Comparison of ENCODE assay signal across 15 cellular contexts in genomic region chr3:57160046-57160730, GRCh38. TPM values are rescaled to one million over a fixed set of nuclear protein-coding genes. Genes with fewer than 3 reads are reported as not detected.
DNase-seq lines count a peak whose midpoint lies in the region; ATAC-seq and TF ChIP-seq lines count a peak whose summit lies in the region.
"Had no signal": no experiment of that assay in that cellular context is flagged by ENCODE, and none has a peak within 500 bp of the region (broad histone marks: within the 10 kb centered on the region; RNA-seq: fewer than 3 reads in every experiment).

No MANE protein-coding gene starts in this region.

- DNase-seq in astrocyte of the hippocampus (ENCODE audit: low read depth, low spot score) = peak; percentile 38
- peak; percentile 45 for DNase-seq in left cardiac atrium
- no peak for DNase-seq in neuronal stem cell (ENCODE audit: low spot score)
- no peak for DNase-seq in GM23248
- no peak for DNase-seq in stimulated activated naive B cell treated with anti-CD40 and anti-IgM and Interleukin-4, amounts not matched to agents 10 μg/mL and 1 μg/mL and 100 μg/mL, for 72 hours
- no peak for DNase-seq in coronary artery (ENCODE audit: low spot score)
- DNase-seq: activated CD4-positive, alpha-beta T cell treated with anti-CD3 and anti-CD28 coated beads, Interleukin-2, amount 10 ng/mL, durations not matched to agents 7 days and 5 days; activated T-cell treated with anti-CD3 and anti-CD28 coated beads, Interleukin-2, amount 50 U/mL, for 4 hours; amniotic stem cell; NCI-H2107; NCI-H748 treated with DMSO at 0.1 percent for 48 hours; SHP77; stimulated activated CD4-positive, alpha-beta T cell treated with anti-CD3 and anti-CD28 coated beads, Interleukin-4, amount 100 ng/mL, for 4 hours had no signal

- H3K9me3 ChIP-seq in BLaER1 = no peaks in the 10 kb centered on the region
- no peaks in the 10 kb centered on the region for H3K9me3 ChIP-seq in neuronal stem cell (replicated peaks in 1 of 2; ENCODE audit: control insufficient read depth in 2 of 2, insufficient read depth in 1 of 2, low read depth in 1 of 2, low read length in 2 of 2)
- no peaks in the 10 kb centered on the region for H3K9me3 ChIP-seq in GM23248 (ENCODE audit: low read depth)

- H3F3A ChIP-seq in GM23248 (ENCODE audit: insufficient read depth) = no peaks in the 10 kb centered on the region

- H4K91ac ChIP-seq in neuronal stem cell (ENCODE audit: low read depth, low read length, poor library complexity) = no peak overlapping the region

- H3K9me2 ChIP-seq in GM23248 (ENCODE audit: insufficient read depth) = no peaks in the 10 kb centered on the region

- no peak overlapping the region for H3K9ac ChIP-seq in BLaER1
- H3K9ac ChIP-seq in neuronal stem cell (ENCODE audit: low read depth, low read length, poor library complexity) = no peak overlapping the region
- no peak overlapping the region for H3K9ac ChIP-seq in GM23248

- H3K36me3 ChIP-seq in BLaER1 = no peaks in the 10 kb centered on the region
- no peaks in the 10 kb centered on the region for H3K36me3 ChIP-seq in neuronal stem cell (replicated peaks in 1 of 2; ENCODE audit: control insufficient read depth in 2 of 2, insufficient read depth in 2 of 2, low read length in 2 of 2)
- no peaks in the 10 kb centered on the region for H3K36me3 ChIP-seq in GM23248 (ENCODE audit: low read depth)

- H3K9me3 Mint-ChIP-seq in stimulated activated naive B cell treated with anti-CD40 and anti-IgM and Interleukin-4, amounts not matched to agents 10 μg/mL and 1 μg/mL and 100 μg/mL, for 72 hours = peaks cover 0 to 2% of the 10 kb centered on the region in 2 donors
- H3K9me3 Mint-ChIP-seq: activated CD4-positive, alpha-beta T cell treated with anti-CD3 and anti-CD28 coated beads, Interleukin-2, amount 10 ng/mL, durations not matched to agents 7 days and 5 days; activated T-cell treated with anti-CD3 and anti-CD28 coated beads, Interleukin-2, amount 50 U/mL, for 4 hours had no signal

- H3K4me3 ChIP-seq in BLaER1 (no peak overlapping the region), neuronal stem cell (ENCODE audit: low read length in 2 of 2) (no peak overlapping the region), GM23248 (no peak overlapping the region), coronary artery (no peak overlapping the region)

- H3K27ac Mint-ChIP-seq in stimulated activated naive B cell treated with anti-CD40 and anti-IgM and Interleukin-4, amounts not matched to agents 10 μg/mL and 1 μg/mL and 100 μg/mL, for 72 hours = no peak overlapping the region
- H3K27ac Mint-ChIP-seq: activated CD4-positive, alpha-beta T cell treated with anti-CD3 and anti-CD28 coated beads, Interleukin-2, amount 10 ng/mL, durations not matched to agents 7 days and 5 days had no signal

- H3K36me3 Mint-ChIP-seq in stimulated activated naive B cell treated with anti-CD40 and anti-IgM and Interleukin-4, amounts not matched to agents 10 μg/mL and 1 μg/mL and 100 μg/mL, for 72 hours = peaks cover 0 to 3% of the 10 kb centered on the region in 2 donors

- H2AK5ac ChIP-seq in neuronal stem cell (ENCODE audit: low read depth, low read length) = no peak overlapping the region

- H3K27me3 Mint-ChIP-seq in stimulated activated naive B cell treated with anti-CD40 and anti-IgM and Interleukin-4, amounts not matched to agents 10 μg/mL and 1 μg/mL and 100 μg/mL, for 72 hours = peaks cover 56 to 78% of the 10 kb centered on the region in 2 donors

- no peak for TF ChIP-seq CTCF in coronary artery (IDR thresholded peaks at IDR 0.05)

- H2BK15ac ChIP-seq in neuronal stem cell (ENCODE audit: low read length) = no peak overlapping the region

- H3K14ac ChIP-seq in neuronal stem cell (ENCODE audit: low read length) = no peak overlapping the region

- peaks cover 14 to 17% of the 10 kb centered on the region in 2 donors for H3K4me1 Mint-ChIP-seq in stimulated activated naive B cell treated with anti-CD40 and anti-IgM and Interleukin-4, amounts not matched to agents 10 μg/mL and 1 μg/mL and 100 μg/mL, for 72 hours

- H3K27ac ChIP-seq in BLaER1 (no peak overlapping the region), neuronal stem cell (replicated peaks; ENCODE audit: low read length) (peak overlapping the region; percentile 50), GM23248 (no peak overlapping the region), coronary artery (peak overlapping the region in 1 of 2 donors; percentile 46)

- H4K20me1 ChIP-seq in BLaER1 = peaks cover 13% of the 10 kb centered on the region; the same call in 1 of the 2 replicates
- H4K20me1 ChIP-seq in GM23248 (ENCODE audit: insufficient read depth) = no peaks in the 10 kb centered on the region

- peaks cover 50% of the 10 kb centered on the region for H3K4me1 ChIP-seq in BLaER1
- peaks cover 44 to 50% of the 10 kb centered on the region in 2 donors for H3K4me1 ChIP-seq in neuronal stem cell (ENCODE audit: control insufficient read depth in 2 of 2, insufficient read depth in 1 of 2, low read depth in 1 of 2, low read length in 2 of 2)
- no peaks in the 10 kb centered on the region for H3K4me1 ChIP-seq in GM23248 (ENCODE audit: insufficient read depth)

- no peak overlapping the region for H4K8ac ChIP-seq in neuronal stem cell (ENCODE audit: low read depth, low read length)

- ATAC-seq in left cardiac atrium (peak in 1 of 2 donors; percentile 67), GM18520 (IDR thresholded peaks at IDR 0.05; ENCODE audit: unreplicated experiment) (no peak)
- ATAC-seq in stimulated activated naive B cell treated with anti-CD40 and anti-IgM and Interleukin-4, amounts not matched to agents 10 μg/mL and 1 μg/mL and 100 μg/mL, for 72 hours (replicated peaks) = no peak
- ATAC-seq: activated T-cell treated with anti-CD3 and anti-CD28 coated beads, Interleukin-2, amount 50 U/mL, for 4 hours had no signal

- H2BK120ac ChIP-seq in neuronal stem cell (ENCODE audit: low read depth, low read length) = no peak overlapping the region

- no CpG with 5 or more reads among the region's 9 CpGs for WGBS in neuronal stem cell (ENCODE audit: extremely low coverage in 2 of 2, insufficient read length in 2 of 2, insufficient replicate concordance in 1 of 2), 2 donors
- WGBS in GM23248 (ENCODE audit: low coverage in 1 of 2, low lambda C conversion rate in 2 of 2, missing lambda C conversion rate in 2 of 2), 2 experiments = 82 to 85% methylated on average over 9 of the region's 9 CpGs

- H3K27me3 ChIP-seq in BLaER1 (peaks cover 44% of the 10 kb centered on the region), neuronal stem cell (ENCODE audit: control insufficient read depth in 3 of 3, insufficient read depth in 3 of 3, low read depth in 1 of 3, low read length in 3 of 3) (no peaks in the 10 kb centered on the region), GM23248 (replicated peaks; ENCODE audit: insufficient read depth) (no peaks in the 10 kb centered on the region)

- no peak overlapping the region for H2AFZ ChIP-seq in neuronal stem cell (ENCODE audit: low read length)
- no peak overlapping the region for H2AFZ ChIP-seq in GM23248

- H3K79me1 ChIP-seq in neuronal stem cell (ENCODE audit: low read depth, low read length) = peaks cover 11% of the 10 kb centered on the region

- H2BK12ac ChIP-seq in neuronal stem cell (ENCODE audit: low read length) = no peak overlapping the region

- H3K23ac ChIP-seq in neuronal stem cell (ENCODE audit: low read depth, low read length, poor library complexity) = no peak overlapping the region

- H3K4ac ChIP-seq in neuronal stem cell (ENCODE audit: low read length) = no peak overlapping the region

- H3K79me2 ChIP-seq in GM23248 (ENCODE audit: insufficient read depth) = no peaks in the 10 kb centered on the region

- intact Hi-C loops in left cardiac atrium (cut with DNase I) = loop anchor here in 1 of 2 donors (5.0 to 10.0 kb wide), 2 partner anchors 55 to 67 kb away; partner anchors contain the start of gene APPL1

- peak overlapping the region; percentile 65 for H3K18ac ChIP-seq in neuronal stem cell (ENCODE audit: low read length)

- H2BK5ac ChIP-seq in neuronal stem cell (ENCODE audit: low read length) = no peak overlapping the region

- H3K4me3 Mint-ChIP-seq in stimulated activated naive B cell treated with anti-CD40 and anti-IgM and Interleukin-4, amounts not matched to agents 10 μg/mL and 1 μg/mL and 100 μg/mL, for 72 hours = no peak overlapping the region
- H3K4me3 Mint-ChIP-seq: activated CD4-positive, alpha-beta T cell treated with anti-CD3 and anti-CD28 coated beads, Interleukin-2, amount 10 ng/mL, durations not matched to agents 7 days and 5 days; activated T-cell treated with anti-CD3 and anti-CD28 coated beads, Interleukin-2, amount 50 U/mL, for 4 hours had no signal

- in situ Hi-C loops in GM23248 (cut with MboI) = no loop called here

- H3K4me2 ChIP-seq in BLaER1 (peak overlapping the region; percentile 84), neuronal stem cell (ENCODE audit: insufficient read depth, low read length, poor library complexity, severe bottlenecking) (no peak overlapping the region), GM23248 (ENCODE audit: unreplicated experiment) (no peak overlapping the region)

RNA-seq across cellular contexts. Expression of gene IL17RD, which starts 5.0 kb away (rescaled TPM):
- 1 to 10 TPM; 3.9 to 5.9 TPM for total RNA-seq in left cardiac atrium
- 38.4 TPM for polyA plus RNA-seq in neuronal stem cell (2013, experiment 1 of 2)
- polyA plus RNA-seq in neuronal stem cell (2013, experiment 2 of 2) = 37.6 TPM
- total RNA-seq in GM23248 (2014; rRNA removed; shearing (Covaris generic)) = 0.76 and 1.2 TPM in 2 replicates
- polyA plus RNA-seq in GM23248 (2016; fragmentation: Nextera tagmentation; extraction: Ambion mirVana) = 0.34 and 0.42 TPM in 2 replicates
- total RNA-seq: activated CD4-positive, alpha-beta T cell treated with anti-CD3 and anti-CD28 coated beads, Interleukin-2, amount 10 ng/mL, durations not matched to agents 7 days and 5 days had no signal

RNA-seq across cellular contexts. Expression of gene HESX1, which starts 39.6 kb away (rescaled TPM):
- under 1 TPM in 1 of 2 donors, not detected in 1; 0.56 TPM for total RNA-seq in left cardiac atrium
- 6.1 TPM for polyA plus RNA-seq in neuronal stem cell (2013, experiment 1 of 2)
- 5.7 TPM for polyA plus RNA-seq in neuronal stem cell (2013, experiment 2 of 2)
- not detected in 2 replicates for total RNA-seq in GM23248 (2014; rRNA removed; shearing (Covaris generic))
- 0.58 and 1.1 TPM in 2 replicates for polyA plus RNA-seq in GM23248 (2016; fragmentation: Nextera tagmentation; extraction: Ambion mirVana)
- total RNA-seq: activated T-cell treated with anti-CD3 and anti-CD28 coated beads, Interleukin-2, amount 50 U/mL, for 4 hours had no signal

Comparison
In these comparisons a context has a peak if more than half of its experiments do, and no peak if none do; other contexts are left out.
1. DNase-seq: peak in astrocyte of the hippocampus (single experiment) and left cardiac atrium (single experiment); none in neuronal stem cell (single experiment), GM23248 (single experiment), stimulated activated naive B cell treated with anti-CD40 and anti-IgM and Interleukin-4, amounts not matched to agents 10 μg/mL and 1 μg/mL and 100 μg/mL, for 72 hours (single experiment) and coronary artery (single experiment).